Comparison of ENCODE assay signal across 19 cellular contexts in the genomic region with DNA sequence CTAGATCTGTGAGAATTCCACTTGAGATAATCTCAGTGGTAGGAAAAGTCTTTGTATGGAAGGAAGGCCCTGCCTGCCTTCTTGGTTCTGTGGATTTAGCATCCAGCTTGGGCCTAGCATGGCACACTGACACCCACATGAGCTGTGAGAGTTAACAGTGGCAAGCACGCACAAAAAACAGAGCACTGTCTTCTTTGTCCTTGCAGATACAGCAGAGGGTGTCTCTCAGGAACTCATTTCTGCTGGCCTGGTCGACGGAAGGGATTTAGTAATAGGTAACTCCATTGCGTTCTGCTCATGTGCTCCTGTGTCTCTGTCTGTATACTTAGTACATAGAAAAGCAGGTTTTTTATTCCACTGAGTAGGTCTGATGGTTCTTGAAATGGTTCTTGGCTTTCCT. TPM values are rescaled to one million over a fixed set of nuclear protein-coding genes. Genes with fewer than 3 reads are reported as not detected.
DNase-seq lines count a peak whose midpoint lies in the region; ATAC-seq lines count a peak whose summit lies in the region.
"Had no signal": no experiment of that assay in that cellular context is flagged by ENCODE, and none has a peak within 500 bp of the region (broad histone marks: within the 10 kb centered on the region; RNA-seq: fewer than 3 reads in every experiment).

No MANE protein-coding gene starts in this region.

- H3K4me1 Mint-ChIP-seq in activated T-cell treated with anti-CD3 and anti-CD28 coated beads, Interleukin-2, amount 50 U/mL, for 72 hours (ENCODE audit: low read depth): peaks cover 23% of the 10 kb centered on the region
- H3K4me1 Mint-ChIP-seq in activated T-cell treated with anti-CD3 and anti-CD28 coated beads, Interleukin-2, amount 50 U/mL, for 24 hours (ENCODE audit: low read depth): peaks cover 33% of the 10 kb centered on the region
- no peaks in the 10 kb centered on the region for H3K4me1 Mint-ChIP-seq in memory B cell
- H3K4me1 Mint-ChIP-seq: B cell had no signal

- H3K36me3 Mint-ChIP-seq in activated T-cell treated with anti-CD3 and anti-CD28 coated beads, Interleukin-2, amount 50 U/mL, for 72 hours (ENCODE audit: insufficient read depth in 2 of 2): peaks cover 6 to 28% of the 10 kb centered on the region in 2 donors
- peaks cover 97% of the 10 kb centered on the region for H3K36me3 Mint-ChIP-seq in activated T-cell treated with anti-CD3 and anti-CD28 coated beads, Interleukin-2, amount 50 U/mL, for 24 hours (ENCODE audit: low read depth)
- H3K36me3 Mint-ChIP-seq in memory B cell: peaks cover 43% of the 10 kb centered on the region

- peak overlapping the region; percentile 13 for H3K27ac Mint-ChIP-seq in activated T-cell treated with anti-CD3 and anti-CD28 coated beads, Interleukin-2, amount 50 U/mL, for 72 hours
- no peak overlapping the region for H3K27ac Mint-ChIP-seq in activated T-cell treated with anti-CD3 and anti-CD28 coated beads, Interleukin-2, amount 50 U/mL, for 24 hours
- peak overlapping the region; percentile 14 for H3K27ac Mint-ChIP-seq in memory B cell
- H3K27ac Mint-ChIP-seq: B cell; CD14-positive monocyte; CD4-positive, alpha-beta T cell had no signal

- H3K4me3 Mint-ChIP-seq in activated T-cell treated with anti-CD3 and anti-CD28 coated beads, Interleukin-2, amount 50 U/mL, for 72 hours: no peak overlapping the region
- H3K4me3 Mint-ChIP-seq in activated T-cell treated with anti-CD3 and anti-CD28 coated beads, Interleukin-2, amount 50 U/mL, for 24 hours: no peak overlapping the region
- no peak overlapping the region for H3K4me3 Mint-ChIP-seq in memory B cell
- H3K4me3 Mint-ChIP-seq: B cell; CD14-positive monocyte; CD4-positive, alpha-beta T cell; CD8-positive, alpha-beta memory T cell had no signal

- no peaks in the 10 kb centered on the region for H3K27me3 Mint-ChIP-seq in activated T-cell treated with anti-CD3 and anti-CD28 coated beads, Interleukin-2, amount 50 U/mL, for 72 hours (ENCODE audit: low read depth)
- H3K27me3 Mint-ChIP-seq in activated T-cell treated with anti-CD3 and anti-CD28 coated beads, Interleukin-2, amount 50 U/mL, for 24 hours: no peaks in the 10 kb centered on the region
- H3K27me3 Mint-ChIP-seq in memory B cell: no peaks in the 10 kb centered on the region
- H3K27me3 Mint-ChIP-seq: B cell; CD4-positive, alpha-beta T cell; CD8-positive, alpha-beta memory T cell had no signal

- DNase-seq in activated T-cell treated with anti-CD3 and anti-CD28 coated beads, Interleukin-2, amount 50 U/mL, for 72 hours: no peak
- DNase-seq in activated T-cell treated with anti-CD3 and anti-CD28 coated beads, Interleukin-2, amount 50 U/mL, for 24 hours: no peak
- DNase-seq in left ventricle myocardium superior (no peak), Right ventricle myocardium inferior (ENCODE audit: missing footprints) (no peak), memory B cell (ENCODE audit: low spot score in 2 of 2) (no peak)
- DNase-seq: CD4-positive, alpha-beta T cell; CD8-positive, alpha-beta memory T cell; DMS 273 treated with DMSO at 0.1 percent for 48 hours; DMS79; EL; GDM1; GM23248; H7; HCEC 1CT had no signal

- H3K9me3 Mint-ChIP-seq in activated T-cell treated with anti-CD3 and anti-CD28 coated beads, Interleukin-2, amount 50 U/mL, for 72 hours: no peaks in the 10 kb centered on the region
- H3K9me3 Mint-ChIP-seq in activated T-cell treated with anti-CD3 and anti-CD28 coated beads, Interleukin-2, amount 50 U/mL, for 24 hours: no peaks in the 10 kb centered on the region
- H3K9me3 Mint-ChIP-seq in memory B cell: no peaks in the 10 kb centered on the region
- H3K9me3 Mint-ChIP-seq: CD14-positive monocyte; CD4-positive, alpha-beta T cell; CD8-positive, alpha-beta memory T cell had no signal

- intact Hi-C loops in left ventricle myocardium superior (cut with micrococcal nuclease): no loop called here
- intact Hi-C loops in Right ventricle myocardium inferior (cut with DNase I): no loop called here

- ATAC-seq in activated T-cell treated with anti-CD3 and anti-CD28 coated beads, Interleukin-2, amount 50 U/mL, for 72 hours (replicated peaks in 1 of 2): no peak
- ATAC-seq in left ventricle myocardium superior (peak; percentile 16), Right ventricle myocardium inferior (no peak), memory B cell (ENCODE audit: low read depth) (no peak), HG02852 (IDR thresholded peaks at IDR 0.05; ENCODE audit: unreplicated experiment) (no peak)
- ATAC-seq: GM12878 had no signal

RNA-seq across cellular contexts. Expression of a gene that starts 14.4 kb away (rescaled TPM):
- total RNA-seq in activated T-cell treated with anti-CD3 and anti-CD28 coated beads, Interleukin-2, amount 50 U/mL, for 72 hours: 1 to 10 TPM; 1.0 to 1.2 TPM
- total RNA-seq in left ventricle myocardium superior (not detected), Right ventricle myocardium inferior (not detected)

RNA-seq across cellular contexts. Expression of a gene that starts 30.9 kb away (rescaled TPM):
- total RNA-seq in activated T-cell treated with anti-CD3 and anti-CD28 coated beads, Interleukin-2, amount 50 U/mL, for 72 hours: under 1 TPM; 0.14 to 0.21 TPM
- total RNA-seq in left ventricle myocardium superior (not detected), Right ventricle myocardium inferior (not detected)
- total RNA-seq: B cell; CD8-positive, alpha-beta memory T cell; GM12878; GM23248; H1 had no signal
